ENCODE assay signal across 16 cellular contexts in the genomic region with DNA sequence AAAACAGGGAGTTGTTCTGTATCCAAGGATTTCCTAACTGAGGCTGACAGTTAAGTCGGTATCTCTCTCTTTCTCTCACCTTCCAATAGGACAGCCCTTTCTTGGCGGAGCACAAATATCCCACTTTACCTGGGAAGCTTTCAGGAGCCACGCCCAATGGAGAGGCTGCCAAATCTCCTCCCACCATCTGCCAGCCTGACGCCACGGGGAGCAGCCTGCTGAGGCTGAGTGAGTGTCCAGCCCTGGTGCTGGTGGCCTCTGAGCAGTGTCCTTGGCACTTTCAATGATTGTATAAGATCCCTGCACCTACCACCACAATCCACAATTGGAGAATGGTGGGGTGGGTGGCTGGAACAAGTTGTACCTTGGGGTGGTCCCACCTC. TPM values are rescaled to one million over a fixed set of nuclear protein-coding genes. Genes with fewer than 3 reads are reported as not detected.
DNase-seq lines count a peak whose midpoint lies in the region; ATAC-seq and TF ChIP-seq lines count a peak whose summit lies in the region.
"Had no signal": no experiment of that assay in that cellular context is flagged by ENCODE, and none has a peak within 500 bp of the region (broad histone marks: within the 10 kb centered on the region; RNA-seq: fewer than 3 reads in every experiment).

No MANE protein-coding gene starts in this region.

- CTCF ChIA-PET in PC-3 (lab: Charles Lee) = no interaction called here

- H3K27me3 ChIP-seq in DOHH2 (ENCODE audit: control insufficient read depth, low read length) (no peaks in the 10 kb centered on the region), body of pancreas (no peaks in the 10 kb centered on the region), lung (ENCODE audit: control insufficient read depth, insufficient read depth) (no peaks in the 10 kb centered on the region), PC-3 (ENCODE audit: low read length) (peaks cover 13% of the 10 kb centered on the region; the same call in 1 of the 2 replicates)

- TF ChIP-seq CTCF in DOHH2 (IDR thresholded peaks at IDR 0.05; ENCODE audit: low read depth, low read length, poor library complexity, severe bottlenecking) = no peak
- no peak for TF ChIP-seq CTCF in body of pancreas (IDR thresholded peaks at IDR 0.05)
- no peak for TF ChIP-seq CTCF in lung (IDR thresholded peaks at IDR 0.05; ENCODE audit: control extremely low read depth, extremely low read depth)
- no peak for TF ChIP-seq CTCF in PC-3 (conservative IDR thresholded peaks at IDR 0.05; ENCODE audit: low read depth, low read length)

- peak; percentile 5 for ATAC-seq in HG02759 (IDR thresholded peaks at IDR 0.05; ENCODE audit: unreplicated experiment)
- no peak for ATAC-seq in body of pancreas
- peak; percentile 16 for ATAC-seq in lung (ENCODE audit: insufficient read depth, low FRiP score)
- no peak for ATAC-seq in HG03460 (IDR thresholded peaks at IDR 0.05; ENCODE audit: unreplicated experiment)
- ATAC-seq in PC-3 = no peak
- ATAC-seq: effector memory CD8-positive, alpha-beta T cell had no signal

- H4K20me1 ChIP-seq in DOHH2 (ENCODE audit: control insufficient read depth, insufficient read depth, low read depth, low read length) (no peaks in the 10 kb centered on the region), PC-3 (ENCODE audit: low read length) (no peaks in the 10 kb centered on the region)

- WGBS in body of pancreas, 2 donors = 42 to 51% methylated on average over 5 of the region's 5 CpGs
- WGBS in lung, 2 donors = 62 to 77% methylated on average over 5 of the region's 5 CpGs

- H3K4me3 ChIP-seq in DOHH2 (ENCODE audit: low read length) (no peak overlapping the region), body of pancreas (no peak overlapping the region), lung (no peak overlapping the region), PC-3 (ENCODE audit: low read length) (no peak overlapping the region)
- H3K4me3 ChIP-seq: SK-N-MC had no signal

- no peaks in the 10 kb centered on the region for H3K79me2 ChIP-seq in DOHH2 (ENCODE audit: control insufficient read depth, low read length)
- H3K79me2 ChIP-seq in PC-3 (ENCODE audit: low read length) = no peaks in the 10 kb centered on the region

- H3K9me3 ChIP-seq in DOHH2 (ENCODE audit: control insufficient read depth, insufficient read depth, low read length) = no peaks in the 10 kb centered on the region
- no peaks in the 10 kb centered on the region for H3K9me3 ChIP-seq in body of pancreas
- no peaks in the 10 kb centered on the region for H3K9me3 ChIP-seq in lung (ENCODE audit: control insufficient read depth in 2 of 2, insufficient read depth in 1 of 2, low read length in 1 of 2)
- H3K9me3 ChIP-seq in PC-3 (ENCODE audit: low read length) = no peaks in the 10 kb centered on the region

- no peak overlapping the region for H2AFZ ChIP-seq in PC-3 (ENCODE audit: low read length)

- intact Hi-C loops in body of pancreas (cut with DNase I) (no loop called here), PC-3 (cut with micrococcal nuclease) (no loop called here)

- BruUV-seq in PC-3 (replicated peaks; lab: Mats Ljungman, UMichigan) = no TSS peak

- no peaks in the 10 kb centered on the region for H3F3A ChIP-seq in DOHH2 (ENCODE audit: control insufficient read depth, insufficient read depth)
- no peaks in the 10 kb centered on the region for H3F3A ChIP-seq in PC-3 (ENCODE audit: low read length, unreplicated experiment)

- H3K36me3 ChIP-seq in DOHH2 (ENCODE audit: control insufficient read depth, low read length) (no peaks in the 10 kb centered on the region; the same call in 1 of the 2 replicates), body of pancreas (replicated peaks in 1 of 2; ENCODE audit: insufficient read depth in 1 of 2, low read depth in 2 of 2) (peaks cover 0 to 10% of the 10 kb centered on the region in 2 donors), lung (ENCODE audit: control insufficient read depth in 2 of 2, insufficient read depth in 2 of 2, low read length in 2 of 2) (peaks cover 5 to 21% of the 10 kb centered on the region in 2 donors), PC-3 (ENCODE audit: low read depth, low read length) (no peaks in the 10 kb centered on the region)

- POLR2A ChIA-PET in PC-3 (lab: Charles Lee; ENCODE audit: unreplicated experiment) = no interaction called here

- DNase-seq in body of pancreas (peak; percentile 25 to 70 (median 46)), lung (ENCODE audit: low spot score) (peak; percentile 53), A172 (ENCODE audit: low spot score) (no peak), hepatic stellate cell (ENCODE audit: low spot score) (no peak), PC-3 (no peak)
- DNase-seq: activated CD4-positive, alpha-beta T cell treated with anti-CD3 and anti-CD28 coated beads, Interleukin-2, amount 50 U/mL, for 4 hours; activated naive CD8-positive, alpha-beta T cell treated with anti-CD3 and anti-CD28 coated beads, Interleukin-2, amount 10 ng/mL, durations not matched to agents 7 days and 5 days; activated T-cell treated with anti-CD3 and anti-CD28 coated beads, Interleukin-2, amount 50 U/mL, for 48 hours; COR-L47; effector memory CD8-positive, alpha-beta T cell; NCI-H2081; nephron progenitor cell had no signal

- peaks cover 12% of the 10 kb centered on the region for H3K4me1 ChIP-seq in DOHH2 (ENCODE audit: control insufficient read depth, low read length)
- no peaks in the 10 kb centered on the region for H3K4me1 ChIP-seq in body of pancreas
- H3K4me1 ChIP-seq in lung (ENCODE audit: control insufficient read depth in 2 of 2, insufficient read depth in 2 of 2, low read length in 2 of 2) = peaks cover 0 to 4% of the 10 kb centered on the region in 2 donors
- H3K4me1 ChIP-seq in PC-3 (ENCODE audit: insufficient read depth, low read length) = 0 out of 2 replicates have a peak, but pooled peaks cover 5% of the 10 kb centered on the region

- no peak for TF ChIP-seq POLR2A in body of pancreas (IDR thresholded peaks at IDR 0.05)

- H3K9ac ChIP-seq in PC-3 (ENCODE audit: low read length) = no peak overlapping the region

- H3K4me2 ChIP-seq in DOHH2 (ENCODE audit: low read length) = peak overlapping the region; percentile 11; the same call in 1 of the 2 replicates
- H3K4me2 ChIP-seq in PC-3 (ENCODE audit: low read length) = no peak overlapping the region

- H3K27ac ChIP-seq in DOHH2 (ENCODE audit: low read depth, low read length) = no peak overlapping the region
- H3K27ac ChIP-seq in body of pancreas = no peak overlapping the region
- no peak overlapping the region for H3K27ac ChIP-seq in lung (ENCODE audit: low read depth in 1 of 2, low read length in 1 of 2)
- no peak overlapping the region for H3K27ac ChIP-seq in PC-3 (ENCODE audit: low read length)
- H3K27ac ChIP-seq: SK-N-MC had no signal

- H3K9me2 ChIP-seq in DOHH2 (replicated peaks; ENCODE audit: control insufficient read depth, low read length) = no peaks in the 10 kb centered on the region
- H3K9me2 ChIP-seq in PC-3 (replicated peaks; ENCODE audit: low read length) = no peaks in the 10 kb centered on the region

RNA-seq across cellular contexts. Expression of a gene that starts 33.7 kb away (rescaled TPM):
- total RNA-seq in body of pancreas (1 to 10 TPM in 1 of 2 donors, not detected in 1; 1.3 TPM), lung (10 to 100 TPM; 14.9 to 15.5 TPM), PC-3 (2014; rRNA removed) (2.9 and 5.4 TPM in 2 replicates)
- 10 to 100 TPM in 1 of 2 donors, 1 to 10 TPM in 1; 7.1 to 12.5 TPM for polyA plus RNA-seq in lung
- not detected in 2 replicates for total RNA-seq in A172 (2014; rRNA removed; shearing (Covaris generic))

Comparison
In these comparisons a context has a peak if more than half of its experiments do, and no peak if none do; other contexts are left out.
1. ATAC-seq: peak in HG02759 (single experiment) and lung (single experiment); none in body of pancreas (single experiment), HG03460 (single experiment) and PC-3 (single experiment).
2. DNase-seq: peak in body of pancreas (4 of 4) and lung (single experiment); none in A172 (single experiment), hepatic stellate cell (single experiment) and PC-3 (single experiment).